8 cellular contexts compared by ENCODE assay signal in the genomic region with DNA sequence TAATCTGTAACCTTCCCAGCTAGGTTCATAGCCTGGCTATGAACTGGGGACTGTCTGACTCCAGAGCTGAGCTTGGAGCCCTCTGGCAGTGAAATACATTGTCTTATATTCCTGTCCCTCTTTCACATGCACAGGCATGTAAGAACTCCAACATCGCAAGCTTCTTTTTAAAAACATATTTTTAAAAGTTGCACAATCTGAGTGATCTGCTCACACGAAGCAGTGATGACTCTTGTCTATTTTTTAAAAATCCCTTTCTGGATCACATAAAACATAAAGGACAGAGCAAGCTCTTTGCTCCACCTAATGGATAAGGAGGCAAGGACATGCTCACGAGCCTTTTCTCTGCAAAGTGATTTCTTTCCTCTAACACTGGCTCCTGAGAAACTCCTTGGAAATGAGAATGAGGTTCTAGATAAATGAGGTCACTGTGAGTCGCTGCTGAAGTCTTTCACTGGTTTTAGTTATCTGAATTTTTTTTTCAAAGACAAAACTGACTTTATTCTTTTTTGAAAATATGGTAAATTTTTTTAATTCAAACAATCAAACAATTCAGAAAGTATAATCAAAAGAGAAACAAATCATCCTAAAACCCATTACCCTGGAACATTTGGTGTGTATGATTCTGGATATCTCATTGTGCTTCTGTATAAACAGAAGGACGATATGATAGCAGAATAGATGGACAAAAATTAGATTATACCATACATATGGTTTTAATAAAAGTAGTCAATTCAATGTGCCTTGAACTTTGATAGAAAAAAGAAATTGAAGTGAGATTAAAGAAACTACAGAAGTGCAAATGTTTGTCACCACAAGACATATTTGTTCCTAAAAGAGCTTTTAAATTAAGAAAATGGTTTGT. TPM values are rescaled to one million over a fixed set of nuclear protein-coding genes. Genes with fewer than 3 reads are reported as not detected.
DNase-seq lines count a peak whose midpoint lies in the region; ATAC-seq and TF ChIP-seq lines count a peak whose summit lies in the region.

No MANE protein-coding gene starts in this region.

- peak overlapping the region; percentile 64 for H3K27ac ChIP-seq in epithelial cell of prostate

- no peaks in the 10 kb centered on the region for H3K9me3 Mint-ChIP-seq in osteocyte (ENCODE audit: unreplicated experiment)

- DNase-seq in DMS 273 (lab: John Stamatoyannopoulos, UW; ENCODE audit: unreplicated experiment) (peak; percentile 63), DMS 273 treated with DMSO at 0.1 percent for 48 hours (lab: John Stamatoyannopoulos, UW) (no peak), NCI-H748 (lab: John Stamatoyannopoulos, UW; ENCODE audit: unreplicated experiment) (peak; percentile 69), epithelial cell of prostate (ENCODE audit: low read depth, low spot score) (peak; percentile 80), osteocyte (ENCODE audit: extremely low spot score, unreplicated experiment) (no peak)
- DNase-seq in stimulated activated CD4-positive, alpha-beta T cell treated with anti-CD3 and anti-CD28 coated beads, Interleukin-4, amount 100 ng/mL, for 1 hour: no peak

- H3K4me3 Mint-ChIP-seq in osteocyte (ENCODE audit: unreplicated experiment): no peak overlapping the region

- TF ChIP-seq CTCF in osteocyte (IDR thresholded peaks at IDR 0.05): peak; percentile 66

- ATAC-seq in HG03520 (IDR thresholded peaks at IDR 0.05; ENCODE audit: unreplicated experiment): no peak
- no peak for ATAC-seq in HG02938 (IDR thresholded peaks at IDR 0.05; ENCODE audit: unreplicated experiment)

- H3K36me3 Mint-ChIP-seq in osteocyte (ENCODE audit: unreplicated experiment): no peaks in the 10 kb centered on the region

- peak overlapping the region; percentile 49 for H3K27ac Mint-ChIP-seq in osteocyte (ENCODE audit: unreplicated experiment)

- H3K4me1 Mint-ChIP-seq in osteocyte (ENCODE audit: unreplicated experiment): peaks cover 32% of the 10 kb centered on the region

- H3K27me3 Mint-ChIP-seq in osteocyte (ENCODE audit: unreplicated experiment): peaks cover 4% of the 10 kb centered on the region

RNA-seq across cellular contexts. Expression of a gene that starts 30.8 kb away (rescaled TPM):
- total RNA-seq in osteocyte: not detected in 2 replicates

Comparison
In these comparisons a context has a peak if more than half of its experiments do, and no peak if none do; other contexts are left out.
1. DNase-seq: peak in DMS 273 (single experiment), NCI-H748 (single experiment) and epithelial cell of prostate (single experiment); none in DMS 273 treated with DMSO at 0.1 percent for 48 hours (single experiment), osteocyte (single experiment) and stimulated activated CD4-positive, alpha-beta T cell treated with anti-CD3 and anti-CD28 coated beads, Interleukin-4, amount 100 ng/mL, for 1 hour (single experiment).